1 cellular context compared by ENCODE assay signal in the genomic region with DNA sequence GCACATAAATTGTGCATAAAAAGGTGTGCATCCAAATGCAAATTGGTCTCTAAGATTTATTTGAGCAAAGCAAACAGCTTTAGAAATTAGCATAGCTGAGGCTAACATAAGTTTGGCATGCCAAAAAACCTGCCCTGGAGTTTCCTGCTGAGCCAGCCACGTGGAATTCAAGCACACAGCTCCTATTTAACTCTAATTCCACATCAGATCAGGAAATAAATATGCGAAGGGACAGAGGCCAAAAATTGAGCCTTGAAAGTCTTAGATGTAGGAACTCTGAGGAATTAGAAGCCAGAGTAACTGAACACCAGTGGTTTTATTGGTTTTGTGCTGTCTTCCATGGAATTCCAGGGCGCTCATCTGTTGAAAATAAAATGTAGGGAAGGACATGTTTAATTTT.
TF ChIP-seq lines count a peak whose summit lies in the region.

No MANE protein-coding gene starts in this region.

TF ChIP-seq in endothelial cell of umbilical vein, 7 proteins besides CTCF, POLR2A, EP300 and RAD21:
- TF ChIP-seq GATA2 (IDR thresholded peaks at IDR 0.05; ENCODE audit: insufficient read depth, insufficient read length, low read depth, low read length) (no peak), FOS (IDR thresholded peaks at IDR 0.05; ENCODE audit: borderline replicate concordance, insufficient read depth, low read length) (no peak), POLR2AphosphoS5 (IDR thresholded peaks at IDR 0.05; ENCODE audit: insufficient read depth, low read depth, low read length) (no peak)
- TF ChIP-seq, protein P1, sequence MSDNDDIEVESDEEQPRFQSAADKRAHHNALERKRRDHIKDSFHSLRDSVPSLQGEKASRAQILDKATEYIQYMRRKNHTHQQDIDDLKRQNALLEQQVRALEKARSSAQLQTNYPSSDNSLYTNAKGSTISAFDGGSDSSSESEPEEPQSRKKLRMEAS (IDR thresholded peaks at IDR 0.05; ENCODE audit: insufficient read depth, insufficient read length): no peak
